Comparison of ENCODE assay signal across 15 cellular contexts in genomic region chr2:98453531-98453930, GRCh38. TPM values are rescaled to one million over a fixed set of nuclear protein-coding genes. Genes with fewer than 3 reads are reported as not detected.
DNase-seq lines count a peak whose midpoint lies in the region; ATAC-seq and TF ChIP-seq lines count a peak whose summit lies in the region.
"Had no signal": no experiment of that assay in that cellular context is flagged by ENCODE, and none has a peak within 500 bp of the region (broad histone marks: within the 10 kb centered on the region; RNA-seq: fewer than 3 reads in every experiment).

No MANE protein-coding gene starts in this region.

- no peaks in the 10 kb centered on the region for H3K27me3 Mint-ChIP-seq in activated CD4-positive, alpha-beta T cell treated with anti-CD3 and anti-CD28 coated beads, Interleukin-2, amount 10 ng/mL, durations not matched to agents 24 days and 14 days
- H3K27me3 Mint-ChIP-seq in IgD-negative memory B cell = no peaks in the 10 kb centered on the region
- no peaks in the 10 kb centered on the region for H3K27me3 Mint-ChIP-seq in activated naive CD8-positive, alpha-beta T cell treated with anti-CD3 and anti-CD28 coated beads, Interleukin-2, amount 10 ng/mL, durations not matched to agents 7 days and 5 days
- H3K27me3 Mint-ChIP-seq in osteocyte (ENCODE audit: unreplicated experiment) = no peaks in the 10 kb centered on the region

- POLR2A ChIA-PET in activated naive CD8-positive, alpha-beta T cell treated with anti-CD3 and anti-CD28 coated beads, Interleukin-2, amount 10 ng/mL, durations not matched to agents 7 days and 5 days (lab: Charles Lee) = interaction anchor here (2.0 to 7.6 kb wide), 2 partner anchors 10 to 19 kb away, joined by 4 to 75 read pairs; no protein-coding TSS in a partner anchor

- no peak for ATAC-seq in activated naive CD8-positive, alpha-beta T cell treated with anti-CD3 and anti-CD28 coated beads, Interleukin-2, amount 10 ng/mL, durations not matched to agents 7 days and 5 days (ENCODE audit: low read depth)
- ATAC-seq in GM18505 (IDR thresholded peaks at IDR 0.05; ENCODE audit: unreplicated experiment) (no peak), GM19395 (IDR thresholded peaks at IDR 0.05; ENCODE audit: unreplicated experiment) (no peak)
- ATAC-seq: sciatic nerve had no signal

- H3K36me3 Mint-ChIP-seq in activated CD4-positive, alpha-beta T cell treated with anti-CD3 and anti-CD28 coated beads, Interleukin-2, amount 10 ng/mL, durations not matched to agents 24 days and 14 days (ENCODE audit: low read depth) = peaks cover 19% of the 10 kb centered on the region
- H3K36me3 Mint-ChIP-seq in IgD-negative memory B cell (peaks cover 5% of the 10 kb centered on the region), osteocyte (ENCODE audit: unreplicated experiment) (peaks cover 4% of the 10 kb centered on the region)
- peaks cover 30% of the 10 kb centered on the region for H3K36me3 Mint-ChIP-seq in activated naive CD8-positive, alpha-beta T cell treated with anti-CD3 and anti-CD28 coated beads, Interleukin-2, amount 10 ng/mL, durations not matched to agents 7 days and 5 days

- peaks cover 87% of the 10 kb centered on the region for H3K4me1 Mint-ChIP-seq in activated CD4-positive, alpha-beta T cell treated with anti-CD3 and anti-CD28 coated beads, Interleukin-2, amount 10 ng/mL, durations not matched to agents 24 days and 14 days
- H3K4me1 Mint-ChIP-seq in IgD-negative memory B cell (peaks cover 28 to 41% (median 38%) of the 10 kb centered on the region in 3 donors), osteocyte (ENCODE audit: unreplicated experiment) (peaks cover 25% of the 10 kb centered on the region)
- peaks cover 89% of the 10 kb centered on the region for H3K4me1 Mint-ChIP-seq in activated naive CD8-positive, alpha-beta T cell treated with anti-CD3 and anti-CD28 coated beads, Interleukin-2, amount 10 ng/mL, durations not matched to agents 7 days and 5 days

- peak overlapping the region; percentile 59 for H3K4me3 Mint-ChIP-seq in activated CD4-positive, alpha-beta T cell treated with anti-CD3 and anti-CD28 coated beads, Interleukin-2, amount 10 ng/mL, durations not matched to agents 24 days and 14 days
- H3K4me3 Mint-ChIP-seq in IgD-negative memory B cell = peak overlapping the region in 2 of 4 donors; percentile 5 to 22
- peak overlapping the region; percentile 44 for H3K4me3 Mint-ChIP-seq in activated naive CD8-positive, alpha-beta T cell treated with anti-CD3 and anti-CD28 coated beads, Interleukin-2, amount 10 ng/mL, durations not matched to agents 7 days and 5 days
- H3K4me3 Mint-ChIP-seq in osteocyte (ENCODE audit: unreplicated experiment) = no peak overlapping the region

- no peaks in the 10 kb centered on the region for H3K9me3 Mint-ChIP-seq in activated CD4-positive, alpha-beta T cell treated with anti-CD3 and anti-CD28 coated beads, Interleukin-2, amount 10 ng/mL, durations not matched to agents 24 days and 14 days
- no peaks in the 10 kb centered on the region for H3K9me3 Mint-ChIP-seq in IgD-negative memory B cell
- no peaks in the 10 kb centered on the region for H3K9me3 Mint-ChIP-seq in activated naive CD8-positive, alpha-beta T cell treated with anti-CD3 and anti-CD28 coated beads, Interleukin-2, amount 10 ng/mL, durations not matched to agents 7 days and 5 days
- no peaks in the 10 kb centered on the region for H3K9me3 Mint-ChIP-seq in osteocyte (ENCODE audit: unreplicated experiment)

- no peak for TF ChIP-seq CTCF in osteocyte (IDR thresholded peaks at IDR 0.05)

- TF ChIP-seq POLR2A in GM18505 (IDR thresholded peaks at IDR 0.05; ENCODE audit: borderline replicate concordance, extremely low read depth, insufficient read depth, insufficient read length) = no peak

- intact Hi-C loops in activated CD4-positive, alpha-beta T cell treated with anti-CD3 and anti-CD28 coated beads, Interleukin-2, amount 10 ng/mL, durations not matched to agents 24 days and 14 days (cut with micrococcal nuclease) = no loop called here

- H3K27ac Mint-ChIP-seq in activated CD4-positive, alpha-beta T cell treated with anti-CD3 and anti-CD28 coated beads, Interleukin-2, amount 10 ng/mL, durations not matched to agents 24 days and 14 days = peak overlapping the region; percentile 95
- H3K27ac Mint-ChIP-seq in IgD-negative memory B cell (peak overlapping the region in 2 of 3 donors; percentile 8 to 63), osteocyte (ENCODE audit: unreplicated experiment) (no peak overlapping the region)
- H3K27ac Mint-ChIP-seq in activated naive CD8-positive, alpha-beta T cell treated with anti-CD3 and anti-CD28 coated beads, Interleukin-2, amount 10 ng/mL, durations not matched to agents 7 days and 5 days = peak overlapping the region; percentile 87

- peak; percentile 57 for DNase-seq in activated CD4-positive, alpha-beta T cell treated with anti-CD3 and anti-CD28 coated beads, Interleukin-2, amount 10 ng/mL, durations not matched to agents 24 days and 14 days
- DNase-seq in activated CD4-positive, alpha-beta T cell treated with anti-CD3 and anti-CD28 coated beads for 1 hour = no peak
- no peak for DNase-seq in activated naive CD8-positive, alpha-beta T cell treated with anti-CD3 and anti-CD28 coated beads, Interleukin-2, amount 10 ng/mL, durations not matched to agents 7 days and 5 days
- peak; percentile 48 for DNase-seq in osteocyte (ENCODE audit: extremely low spot score, unreplicated experiment)
- DNase-seq in epidermal melanocyte (ENCODE audit: insufficient read length, low spot score) = no peak
- DNase-seq: activated T-cell treated with anti-CD3 and anti-CD28 coated beads for 4 hours; Caco-2; mesendoderm; NCI-H2029 treated with DMSO at 0.1 percent for 48 hours; NCI-H69; stimulated activated CD4-positive, alpha-beta T cell treated with anti-CD3 and anti-CD28 coated beads, Interleukin-4, amount 100 ng/mL, for 1 hour had no signal

RNA-seq across cellular contexts. Expression of gene INPP4A, which starts 8.9 kb away (rescaled TPM):
- total RNA-seq in activated CD4-positive, alpha-beta T cell treated with anti-CD3 and anti-CD28 coated beads, Interleukin-2, amount 10 ng/mL, durations not matched to agents 24 days and 14 days = 40.2 and 45.0 TPM in 2 replicates
- 8.2 TPM for polyA plus RNA-seq in IgD-negative memory B cell
- 100 to 1,000 TPM; 147 to 159 TPM for total RNA-seq in activated naive CD8-positive, alpha-beta T cell treated with anti-CD3 and anti-CD28 coated beads, Interleukin-2, amount 10 ng/mL, durations not matched to agents 7 days and 5 days
- 31.4 and 31.5 TPM in 2 replicates for total RNA-seq in osteocyte

Comparison
In these comparisons a context has a peak if more than half of its experiments do, and no peak if none do; other contexts are left out.
1. DNase-seq: peak in activated CD4-positive, alpha-beta T cell treated with anti-CD3 and anti-CD28 coated beads, Interleukin-2, amount 10 ng/mL, durations not matched to agents 24 days and 14 days (single experiment) and osteocyte (single experiment); none in activated CD4-positive, alpha-beta T cell treated with anti-CD3 and anti-CD28 coated beads for 1 hour (single experiment), activated naive CD8-positive, alpha-beta T cell treated with anti-CD3 and anti-CD28 coated beads, Interleukin-2, amount 10 ng/mL, durations not matched to agents 7 days and 5 days (single experiment) and epidermal melanocyte (single experiment).